ENCODE assay signal across 11 cellular contexts in the genomic region with DNA sequence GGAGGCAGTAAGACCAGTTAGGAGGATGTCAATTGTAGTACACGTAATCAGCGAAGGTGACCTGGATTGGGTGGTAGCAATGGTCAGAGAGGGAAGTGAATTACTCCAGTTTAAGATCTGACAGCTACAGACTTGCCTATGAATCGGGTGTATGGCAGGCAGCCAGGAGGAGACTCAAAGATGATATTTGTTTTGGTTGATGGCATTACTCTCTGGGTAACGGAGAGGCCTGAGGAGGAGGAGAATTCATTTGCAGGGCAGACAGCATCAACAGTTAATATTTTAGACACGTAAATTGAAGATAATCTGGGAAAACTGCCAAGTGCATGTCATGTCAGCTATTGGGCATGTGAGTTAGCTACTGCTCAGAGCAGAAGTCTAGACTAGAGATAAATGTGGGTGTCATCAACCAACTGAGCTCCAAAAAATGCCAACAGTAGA.
DNase-seq lines count a peak whose midpoint lies in the region; ATAC-seq and TF ChIP-seq lines count a peak whose summit lies in the region.
"Had no signal": no experiment of that assay in that cellular context is flagged by ENCODE, and none has a peak within 500 bp of the region (broad histone marks: within the 10 kb centered on the region; RNA-seq: fewer than 3 reads in every experiment).

No MANE protein-coding gene starts in this region.

- no peak for ATAC-seq in activated naive CD4-positive, alpha-beta T cell treated with anti-CD3 and anti-CD28 coated beads, Interleukin-2, amount 50 U/mL, for 72 hours
- ATAC-seq in HG02970 (IDR thresholded peaks at IDR 0.05; ENCODE audit: low FRiP score, unreplicated experiment) = no peak

- H3K9me3 Mint-ChIP-seq in activated naive CD4-positive, alpha-beta T cell treated with anti-CD3 and anti-CD28 coated beads, Interleukin-2, amount 50 U/mL, for 72 hours = no peaks in the 10 kb centered on the region
- H3K9me3 Mint-ChIP-seq: activated naive CD4-positive, alpha-beta T cell treated with anti-CD3 and anti-CD28 coated beads for 36 hours; immature natural killer cell had no signal

- DNase-seq in AG20443 (ENCODE audit: low spot score) (peak; percentile 42), MG63 (peak; percentile 92), astrocyte of the spinal cord (ENCODE audit: low read depth, low spot score) (peak; percentile 15), kidney glomerular epithelial cell (lab: John Stamatoyannopoulos, UW) (peak; percentile 69), NCI-H146 treated with DMSO at 0.1 percent for 48 hours (lab: John Stamatoyannopoulos, UW; ENCODE audit: unreplicated experiment) (no peak), NCI-H1930 (lab: John Stamatoyannopoulos, UW) (no peak)
- no peak for DNase-seq in activated naive CD4-positive, alpha-beta T cell treated with anti-CD3 and anti-CD28 coated beads, Interleukin-2, amount 50 U/mL, for 72 hours (ENCODE audit: low spot score in 2 of 2)
- DNase-seq: activated CD4-positive, CD25-positive, alpha-beta regulatory T cell treated with anti-CD3 and anti-CD28 coated beads, Interleukin-2, amount 50 U/mL, for 72 hours; activated naive CD4-positive, alpha-beta T cell treated with anti-CD3 and anti-CD28 coated beads for 36 hours; immature natural killer cell had no signal

- H3K4me3 ChIP-seq in MG63 (no peak overlapping the region), astrocyte of the spinal cord (ENCODE audit: low read depth, low read length) (no peak overlapping the region)

- H3K36me3 Mint-ChIP-seq in activated naive CD4-positive, alpha-beta T cell treated with anti-CD3 and anti-CD28 coated beads, Interleukin-2, amount 50 U/mL, for 72 hours = peaks cover 0 to under 1% of the 10 kb centered on the region in 2 donors
- H3K36me3 Mint-ChIP-seq: immature natural killer cell had no signal

- no peak overlapping the region for H3K27ac Mint-ChIP-seq in activated naive CD4-positive, alpha-beta T cell treated with anti-CD3 and anti-CD28 coated beads, Interleukin-2, amount 50 U/mL, for 72 hours
- H3K27ac Mint-ChIP-seq: activated naive CD4-positive, alpha-beta T cell treated with anti-CD3 and anti-CD28 coated beads for 36 hours; immature natural killer cell had no signal

- no peaks in the 10 kb centered on the region for H3K9me3 ChIP-seq in MG63

- in situ Hi-C loops in astrocyte of the spinal cord (cut with HindIII; ENCODE audit: low sequenced_read_pairs) = no loop called here

- H3K36me3 ChIP-seq in MG63 = peaks cover 4% of the 10 kb centered on the region; the same call in 1 of the 2 replicates

- TF ChIP-seq CTCF in astrocyte of the spinal cord (IDR thresholded peaks at IDR 0.05; ENCODE audit: low read depth, low read length) = no peak

- no peaks in the 10 kb centered on the region for H3K27me3 ChIP-seq in MG63

Comparison
In these comparisons a context has a peak if more than half of its experiments do, and no peak if none do; other contexts are left out.
1. DNase-seq: peak in AG20443 (single experiment), MG63 (single experiment), astrocyte of the spinal cord (single experiment) and kidney glomerular epithelial cell (single experiment); none in NCI-H146 treated with DMSO at 0.1 percent for 48 hours (single experiment), NCI-H1930 (0 of 2) and activated naive CD4-positive, alpha-beta T cell treated with anti-CD3 and anti-CD28 coated beads, Interleukin-2, amount 50 U/mL, for 72 hours (0 of 2).